In genomic region chr16:59356709-59357108, GRCh38 we compare ENCODE assay signal across 1 cellular context.
TF ChIP-seq lines count a peak whose summit lies in the region.

No MANE protein-coding gene starts in this region.

TF ChIP-seq in K562, 482 proteins besides CTCF, POLR2A, EP300 and RAD21 (continued from another document):
- TF ChIP-seq TFAP4 (CRISPR knock-in tag; IDR thresholded peaks at IDR 0.05; ENCODE audit: borderline replicate concordance), result peak; percentile 27; the same call in 1 of the 2 replicates
- TF ChIP-seq SOX6 (IDR thresholded peaks at IDR 0.05), result peak; percentile 95
- TF ChIP-seq POLR2AphosphoS2 (IDR thresholded peaks at IDR 0.05; ENCODE audit: low read length), result no peak
- no peak for TF ChIP-seq CHD2 (IDR thresholded peaks at IDR 0.05; ENCODE audit: low read depth, low read length)
- TF ChIP-seq KDM4B (IDR thresholded peaks at IDR 0.05; ENCODE audit: borderline replicate concordance in 2 of 2, low read depth in 1 of 2), result no peak
- TF ChIP-seq CSDE1 (IDR thresholded peaks at IDR 0.05), result no peak
- peak; percentile 60 for TF ChIP-seq C11orf30 (IDR thresholded peaks at IDR 0.05; ENCODE audit: low read depth)
- peak; percentile 71 for TF ChIP-seq GATA2 (CRISPR knock-in tag; IDR thresholded peaks at IDR 0.05)
- peak; percentile 78; the same call in 1 of the 2 replicates for TF ChIP-seq SMAD3 (CRISPR knock-in tag; conservative IDR thresholded peaks at IDR 0.05)
- 0 out of 2 replicates have a peak, but pooled peaks have one; percentile 46 for TF ChIP-seq BCOR (IDR thresholded peaks at IDR 0.05)
- peak; percentile 83 for TF ChIP-seq FOXM1 (IDR thresholded peaks at IDR 0.05; ENCODE audit: low read depth)
- no peak for TF ChIP-seq FOXM1 (CRISPR knock-in tag; IDR thresholded peaks at IDR 0.05; ENCODE audit: low read depth)
- peak in 1 of 2 experiments; percentile 36; a peak in 1 of 4 replicates for TF ChIP-seq ZNF639 (CRISPR knock-in tag; conservative IDR thresholded peaks at IDR 0.05 in 1 of 2, IDR thresholded peaks at IDR 0.05 in 1 of 2)
- peak; percentile 32 for TF ChIP-seq PRDM10 (IDR thresholded peaks at IDR 0.05; ENCODE audit: partially characterized antibody)
- TF ChIP-seq MNT (conservative IDR thresholded peaks at IDR 0.05), result peak in 1 of 2 experiments; percentile 51; a peak in 1 of 4 replicates
- TF ChIP-seq FOXA3 (CRISPR knock-in tag; conservative IDR thresholded peaks at IDR 0.05 in 1 of 2, IDR thresholded peaks at IDR 0.05 in 1 of 2), result peak in 1 of 2 experiments; percentile 40; a peak in 1 of 4 replicates
- TF ChIP-seq ZKSCAN8 (CRISPR knock-in tag; IDR thresholded peaks at IDR 0.05), result 0 out of 2 replicates have a peak, but pooled peaks have one; percentile 48
- 0 out of 2 replicates have a peak, but pooled peaks have one; percentile 49 for TF ChIP-seq ZNF311 (CRISPR knock-in tag; IDR thresholded peaks at IDR 0.05)
- TF ChIP-seq NEUROD1 (IDR thresholded peaks at IDR 0.05; ENCODE audit: borderline replicate concordance, low read depth, low read length, partially characterized antibody), result peak; percentile 54
- peak; percentile 81; the same call in 1 of the 2 replicates for TF ChIP-seq MTA3 (IDR thresholded peaks at IDR 0.05; ENCODE audit: borderline replicate concordance)
- peak; percentile 84; the same call in 1 of the 2 replicates for TF ChIP-seq CTBP1 (IDR thresholded peaks at IDR 0.05; ENCODE audit: borderline replicate concordance)
- TF ChIP-seq EZH2 (IDR thresholded peaks at IDR 0.05; ENCODE audit: borderline replicate concordance, low read depth, low read length), result no peak
- peak; percentile 76 for TF ChIP-seq MAFG (tag; conservative IDR thresholded peaks at IDR 0.05)
- TF ChIP-seq ZNF175 (CRISPR knock-in tag; IDR thresholded peaks at IDR 0.05; ENCODE audit: low read depth), result peak; percentile 74; the same call in 1 of the 2 replicates
- TF ChIP-seq MBD2 (IDR thresholded peaks at IDR 0.05; ENCODE audit: borderline replicate concordance, low read depth), result peak; percentile 62; the same call in 1 of the 2 replicates
- TF ChIP-seq ZNF445 (CRISPR knock-in tag; IDR thresholded peaks at IDR 0.05; ENCODE audit: low read depth), result 0 out of 2 replicates have a peak, but pooled peaks have one; percentile 21
- TF ChIP-seq SMARCE1 (IDR thresholded peaks at IDR 0.05), result peak; percentile 96
- TF ChIP-seq ZNF354B (CRISPR knock-in tag; IDR thresholded peaks at IDR 0.05), result no peak
- peak; percentile 92 for TF ChIP-seq SMAD4 (CRISPR knock-in tag; conservative IDR thresholded peaks at IDR 0.05)
- peak; percentile 90 for TF ChIP-seq NCOA1 (IDR thresholded peaks at IDR 0.05; ENCODE audit: low read depth)
- TF ChIP-seq EGR1 (conservative IDR thresholded peaks at IDR 0.05), result 0 out of 2 replicates have a peak, but pooled peaks have one; percentile 13
- TF ChIP-seq CBFB (CRISPR knock-in tag; IDR thresholded peaks at IDR 0.05), result no peak
- peak in 1 of 2 experiments; percentile 86; a peak in 2 of 4 replicates for TF ChIP-seq HDAC1 (IDR thresholded peaks at IDR 0.05)
- TF ChIP-seq PHB2 (IDR thresholded peaks at IDR 0.05; ENCODE audit: low read depth), result peak; percentile 65; the same call in 1 of the 2 replicates
- TF ChIP-seq MEF2D (tag; conservative IDR thresholded peaks at IDR 0.05; ENCODE audit: low read depth), result no peak
- TF ChIP-seq NFE2 (IDR thresholded peaks at IDR 0.05; ENCODE audit: low read depth), result peak; percentile 76
- TF ChIP-seq MCM3 (IDR thresholded peaks at IDR 0.05), result no peak
- peak; percentile 36 for TF ChIP-seq MAFK (IDR thresholded peaks at IDR 0.05; ENCODE audit: low read length)
- TF ChIP-seq MTA1 (IDR thresholded peaks at IDR 0.05; ENCODE audit: borderline replicate concordance), result peak; percentile 34; the same call in 1 of the 2 replicates
- 0 out of 2 replicates have a peak, but pooled peaks have one; percentile 48 for TF ChIP-seq MYNN (IDR thresholded peaks at IDR 0.05)
- TF ChIP-seq MYNN (CRISPR knock-in tag; IDR thresholded peaks at IDR 0.05), result no peak
- peak; percentile 81 for TF ChIP-seq ATF4 (CRISPR knock-in tag; IDR thresholded peaks at IDR 0.05)
- TF ChIP-seq VEZF1 (CRISPR knock-in tag; IDR thresholded peaks at IDR 0.05), result peak; percentile 40
- TF ChIP-seq TEAD1 (CRISPR knock-in tag; IDR thresholded peaks at IDR 0.05), result peak in 1 of 2 experiments; percentile 42; a peak in 1 of 4 replicates
- TF ChIP-seq ZNF717 (CRISPR knock-in tag; IDR thresholded peaks at IDR 0.05), result no peak
- peak; percentile 57; the same call in 1 of the 2 replicates for TF ChIP-seq JUN (IDR thresholded peaks at IDR 0.05; ENCODE audit: borderline replicate concordance, low read depth, low read length)
- TF ChIP-seq JUN (CRISPR knock-in tag; IDR thresholded peaks at IDR 0.05; ENCODE audit: borderline replicate concordance), result no peak
